1 cellular context compared by ENCODE assay signal in the genomic region with DNA sequence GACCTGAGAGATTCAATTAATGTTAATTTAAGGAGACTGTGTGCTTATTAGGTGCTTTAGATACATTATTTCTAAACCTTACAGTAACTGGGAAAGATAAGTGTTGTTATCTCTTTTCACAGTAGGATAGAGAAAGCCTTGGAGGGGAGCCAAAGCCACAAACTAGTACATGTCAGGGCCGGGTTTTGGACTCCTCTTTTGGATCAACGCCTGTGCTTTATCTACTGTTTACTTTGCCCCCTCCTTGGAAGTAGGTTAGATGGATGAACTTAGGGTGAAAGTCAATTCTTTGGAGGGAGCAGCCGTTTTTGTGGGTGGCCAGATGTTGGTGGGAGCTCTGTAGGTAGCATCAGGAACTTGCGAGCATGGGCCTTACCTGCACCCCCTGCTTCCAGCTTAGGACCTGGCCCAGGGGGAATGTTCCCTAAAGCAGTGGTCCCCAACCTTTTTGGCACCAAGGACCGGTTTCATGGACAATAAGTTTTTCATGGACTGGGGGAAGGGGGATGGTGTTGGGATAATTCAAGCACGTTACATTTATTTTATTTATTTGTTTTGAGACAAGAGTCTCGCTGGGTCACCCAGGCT.
TF ChIP-seq lines count a peak whose summit lies in the region.

No MANE protein-coding gene starts in this region.

TF ChIP-seq in GM23338, 12 proteins besides CTCF, POLR2A, EP300 and RAD21 (continued from another document):
- TF ChIP-seq, protein P1, sequence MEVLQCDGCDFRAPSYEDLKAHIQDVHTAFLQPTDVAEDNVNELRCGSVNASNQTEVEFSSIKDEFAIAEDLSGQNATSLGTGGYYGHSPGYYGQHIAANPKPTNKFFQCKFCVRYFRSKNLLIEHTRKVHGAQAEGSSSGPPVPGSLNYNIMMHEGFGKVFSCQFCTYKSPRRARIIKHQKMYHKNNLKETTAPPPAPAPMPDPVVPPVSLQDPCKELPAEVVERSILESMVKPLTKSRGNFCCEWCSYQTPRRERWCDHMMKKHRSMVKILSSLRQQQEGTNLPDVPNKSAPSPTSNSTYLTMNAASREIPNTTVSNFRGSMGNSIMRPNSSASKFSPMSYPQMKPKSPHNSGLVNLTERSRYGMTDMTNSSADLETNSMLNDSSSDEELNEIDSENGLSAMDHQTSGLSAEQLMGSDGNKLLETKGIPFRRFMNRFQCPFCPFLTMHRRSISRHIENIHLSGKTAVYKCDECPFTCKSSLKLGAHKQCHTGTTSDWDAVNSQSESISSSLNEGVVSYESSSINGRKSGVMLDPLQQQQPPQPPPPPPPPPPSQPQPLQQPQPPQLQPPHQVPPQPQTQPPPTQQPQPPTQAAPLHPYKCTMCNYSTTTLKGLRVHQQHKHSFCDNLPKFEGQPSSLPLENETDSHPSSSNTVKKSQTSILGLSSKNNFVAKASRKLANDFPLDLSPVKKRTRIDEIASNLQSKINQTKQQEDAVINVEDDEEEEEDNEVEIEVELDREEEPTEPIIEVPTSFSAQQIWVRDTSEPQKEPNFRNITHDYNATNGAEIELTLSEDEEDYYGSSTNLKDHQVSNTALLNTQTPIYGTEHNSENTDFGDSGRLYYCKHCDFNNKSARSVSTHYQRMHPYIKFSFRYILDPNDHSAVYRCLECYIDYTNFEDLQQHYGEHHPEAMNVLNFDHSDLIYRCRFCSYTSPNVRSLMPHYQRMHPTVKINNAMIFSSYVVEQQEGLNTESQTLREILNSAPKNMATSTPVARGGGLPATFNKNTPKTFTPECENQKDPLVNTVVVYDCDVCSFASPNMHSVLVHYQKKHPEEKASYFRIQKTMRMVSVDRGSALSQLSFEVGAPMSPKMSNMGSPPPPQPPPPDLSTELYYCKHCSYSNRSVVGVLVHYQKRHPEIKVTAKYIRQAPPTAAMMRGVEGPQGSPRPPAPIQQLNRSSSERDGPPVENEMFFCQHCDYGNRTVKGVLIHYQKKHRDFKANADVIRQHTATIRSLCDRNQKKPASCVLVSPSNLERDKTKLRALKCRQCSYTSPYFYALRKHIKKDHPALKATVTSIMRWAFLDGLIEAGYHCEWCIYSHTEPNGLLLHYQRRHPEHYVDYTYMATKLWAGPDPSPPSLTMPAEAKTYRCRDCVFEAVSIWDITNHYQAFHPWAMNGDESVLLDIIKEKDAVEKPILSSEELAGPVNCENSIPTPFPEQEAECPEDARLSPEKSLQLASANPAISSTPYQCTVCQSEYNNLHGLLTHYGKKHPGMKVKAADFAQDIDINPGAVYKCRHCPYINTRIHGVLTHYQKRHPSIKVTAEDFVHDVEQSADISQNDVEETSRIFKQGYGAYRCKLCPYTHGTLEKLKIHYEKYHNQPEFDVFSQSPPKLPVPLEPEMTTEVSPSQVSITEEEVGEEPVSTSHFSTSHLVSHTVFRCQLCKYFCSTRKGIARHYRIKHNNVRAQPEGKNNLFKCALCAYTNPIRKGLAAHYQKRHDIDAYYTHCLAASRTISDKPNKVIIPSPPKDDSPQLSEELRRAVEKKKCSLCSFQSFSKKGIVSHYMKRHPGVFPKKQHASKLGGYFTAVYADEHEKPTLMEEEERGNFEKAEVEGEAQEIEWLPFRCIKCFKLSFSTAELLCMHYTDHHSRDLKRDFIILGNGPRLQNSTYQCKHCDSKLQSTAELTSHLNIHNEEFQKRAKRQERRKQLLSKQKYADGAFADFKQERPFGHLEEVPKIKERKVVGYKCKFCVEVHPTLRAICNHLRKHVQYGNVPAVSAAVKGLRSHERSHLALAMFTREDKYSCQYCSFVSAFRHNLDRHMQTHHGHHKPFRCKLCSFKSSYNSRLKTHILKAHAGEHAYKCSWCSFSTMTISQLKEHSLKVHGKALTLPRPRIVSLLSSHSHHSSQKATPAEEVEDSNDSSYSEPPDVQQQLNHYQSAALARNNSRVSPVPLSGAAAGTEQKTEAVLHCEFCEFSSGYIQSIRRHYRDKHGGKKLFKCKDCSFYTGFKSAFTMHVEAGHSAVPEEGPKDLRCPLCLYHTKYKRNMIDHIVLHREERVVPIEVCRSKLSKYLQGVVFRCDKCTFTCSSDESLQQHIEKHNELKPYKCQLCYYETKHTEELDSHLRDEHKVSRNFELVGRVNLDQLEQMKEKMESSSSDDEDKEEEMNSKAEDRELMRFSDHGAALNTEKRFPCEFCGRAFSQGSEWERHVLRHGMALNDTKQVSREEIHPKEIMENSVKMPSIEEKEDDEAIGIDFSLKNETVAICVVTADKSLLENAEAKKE (CRISPR knock-in tag; IDR thresholded peaks at IDR 0.05): no peak
- TF ChIP-seq EZH2 (IDR thresholded peaks at IDR 0.05; ENCODE audit: low read depth, unreplicated experiment) (no peak), ZNF331 (CRISPR knock-in tag; IDR thresholded peaks at IDR 0.05; ENCODE audit: low read depth) (no peak), STAT1 (IDR thresholded peaks at IDR 0.05; ENCODE audit: unreplicated experiment) (no peak), JUNB (IDR thresholded peaks at IDR 0.05; ENCODE audit: unreplicated experiment) (no peak)
